In the genomic region with DNA sequence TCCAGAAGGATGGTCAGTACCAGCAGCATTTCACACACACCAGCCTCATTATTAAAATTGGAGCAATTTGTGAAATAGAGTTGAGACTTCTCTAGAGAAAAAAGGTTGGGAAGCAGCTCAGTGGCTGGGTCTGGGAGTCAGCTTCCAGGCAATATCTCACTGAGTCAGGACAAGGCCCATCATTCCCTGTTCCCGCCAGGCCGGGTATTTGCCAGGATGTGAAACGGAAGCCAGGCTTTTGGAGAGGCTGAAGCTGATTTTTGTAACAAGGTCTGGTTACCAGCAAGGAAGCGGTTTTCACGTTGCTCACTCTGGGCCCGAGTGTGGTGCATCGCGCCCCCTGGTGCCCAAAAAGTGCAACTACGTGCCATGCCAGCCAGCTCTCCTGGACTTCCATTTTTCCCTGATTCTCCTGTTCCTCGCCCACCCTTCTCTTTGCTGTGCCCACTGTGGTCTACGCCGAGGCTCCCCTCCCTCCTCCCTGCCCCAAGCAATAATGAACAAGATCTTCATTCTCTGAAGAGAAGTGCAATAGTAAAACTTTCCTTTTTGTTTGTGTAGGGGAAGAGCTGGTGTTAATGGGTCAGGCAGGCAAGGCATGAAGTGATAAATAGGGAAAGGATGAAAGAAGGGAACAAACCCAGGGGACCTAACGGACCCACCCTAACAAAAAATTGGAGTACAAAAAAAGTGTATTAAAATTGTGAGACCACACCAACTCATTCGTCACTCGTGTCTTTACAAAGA, we compare ENCODE assay signal across 8 cellular contexts.
A peak's percentile ranks its signal among the peaks of the same experiment; 100 is the strongest.
DNase-seq lines count a peak whose midpoint lies in the region; ATAC-seq and TF ChIP-seq lines count a peak whose summit lies in the region.

No MANE protein-coding gene starts in this region.

- no peak overlapping the region for H3T11ph ChIP-seq in H9 (ENCODE audit: low read length)

- no peak overlapping the region for H4K8ac ChIP-seq in H9 (replicated peaks; ENCODE audit: insufficient read length, low read depth, low read length)

- H3K36me3 ChIP-seq in adrenal gland (replicated peaks in 1 of 2) (no peaks in the 10 kb centered on the region), aorta (ENCODE audit: control insufficient read depth in 1 of 2, insufficient read depth in 2 of 2, low read length in 1 of 2) (no peaks in the 10 kb centered on the region)

- H3K56ac ChIP-seq in H9 (ENCODE audit: insufficient read length, low read depth, low read length), result no peak overlapping the region

- H3K4ac ChIP-seq in H9 (ENCODE audit: low read depth, low read length), result no peak overlapping the region

- H3K23me2 ChIP-seq in H9 (ENCODE audit: insufficient read length, low read depth, low read length, poor library complexity, severe bottlenecking), result no peaks in the 10 kb centered on the region

- H3K14ac ChIP-seq in H9 (ENCODE audit: insufficient read depth, low read length), result no peak overlapping the region

- peak; percentile 99 for TF ChIP-seq CTCF in H9 (conservative IDR thresholded peaks at IDR 0.05)
- peak; percentile 94 to 98 (median 97) for TF ChIP-seq CTCF in adrenal gland (IDR thresholded peaks at IDR 0.05)

- H3K4me1 Mint-ChIP-seq in H9, result peaks cover 18 to 23% of the 10 kb centered on the region in 2 experiments

- no peak overlapping the region for H2BK15ac ChIP-seq in H9 (ENCODE audit: low read depth, low read length)

- H3K27me3 Mint-ChIP-seq in H9 (ENCODE audit: low read depth), result peaks cover 17% of the 10 kb centered on the region

- H3K18ac ChIP-seq in H9 (ENCODE audit: insufficient read length, low read depth, low read length), result no peak overlapping the region

- H3K79me1 ChIP-seq in H9 (ENCODE audit: insufficient read depth, low read depth, low read length, poor library complexity, severe bottlenecking), result no peaks in the 10 kb centered on the region

- no peak overlapping the region for H2AK5ac ChIP-seq in H9 (ENCODE audit: insufficient read length, low read length)

- H3K36me3 Mint-ChIP-seq in H9 (ENCODE audit: insufficient read depth in 1 of 3, low read depth in 3 of 3), result peaks cover 3 to 10% (median 7%) of the 10 kb centered on the region in 3 experiments; a peak in 4 of 7 replicates

- no peak overlapping the region for H3K9ac ChIP-seq in H9 (ENCODE audit: extremely low read depth, insufficient read length, low read length)

- H2BK20ac ChIP-seq in H9 (ENCODE audit: low read depth, low read length, poor library complexity, severe bottlenecking), result no peak overlapping the region

- no peaks in the 10 kb centered on the region for H3K79me2 ChIP-seq in H9 (ENCODE audit: insufficient read depth, low read length)

- H2BK12ac ChIP-seq in H9 (ENCODE audit: insufficient read length, low read depth, low read length), result no peak overlapping the region

- H3K27ac ChIP-seq in H9 (ENCODE audit: insufficient read length, low read depth, low read length), result no peak overlapping the region
- peak overlapping the region in 2 of 5 donors; percentile 41 to 66 for H3K27ac ChIP-seq in adrenal gland
- H3K27ac ChIP-seq in aorta (ENCODE audit: low read depth in 1 of 2, low read length in 2 of 2), result no peak overlapping the region

- H4K91ac ChIP-seq in H9 (ENCODE audit: insufficient read length, low read depth, low read length), result no peak overlapping the region

- no peak overlapping the region for H2AFZ ChIP-seq in H9 (ENCODE audit: low read length)

- ATAC-seq in left ventricle myocardium superior, result peak; percentile 93
- peak; percentile 94 for ATAC-seq in aorta (ENCODE audit: low FRiP score)

- H3K9me3 Mint-ChIP-seq in H9, result no peaks in the 10 kb centered on the region; a peak in 1 of 5 replicates

- H3K4me3 ChIP-seq in adrenal gland (no peak overlapping the region), aorta (ENCODE audit: low read length in 2 of 2) (no peak overlapping the region)

- H3K4me2 ChIP-seq in H9 (ENCODE audit: insufficient read depth, insufficient read length, low read length), result no peak overlapping the region

- H3K27me3 ChIP-seq in H9 (ENCODE audit: insufficient read depth, low read length) (no peaks in the 10 kb centered on the region), adrenal gland (no peaks in the 10 kb centered on the region), aorta (ENCODE audit: control insufficient read depth in 1 of 2, insufficient read depth in 2 of 2, low read length in 1 of 2) (no peaks in the 10 kb centered on the region)

- no peaks in the 10 kb centered on the region for H3K4me1 ChIP-seq in H9 (ENCODE audit: insufficient read depth, low read length)
- peaks cover 4 to 24% of the 10 kb centered on the region in 2 donors for H3K4me1 ChIP-seq in adrenal gland (replicated peaks in 1 of 2)
- peaks cover 0 to 7% of the 10 kb centered on the region in 2 donors for H3K4me1 ChIP-seq in aorta (ENCODE audit: control insufficient read depth in 1 of 2, insufficient read depth in 2 of 2, low read length in 2 of 2)

- WGBS in H9 (ENCODE audit: extremely low coverage, insufficient read length, low lambda C conversion rate), result no CpG with 5 or more reads among the region's 15 CpGs
- 12 to 13% (median 13%) methylated on average over 15 of the region's 15 CpGs for WGBS in adrenal gland, 4 donors
- WGBS in aorta, 2 donors, result 9% methylated on average over 15 of the region's 15 CpGs

- peak; percentile 80 for DNase-seq in DMS153 (lab: John Stamatoyannopoulos, UW)
- peak; percentile 90 for DNase-seq in H9
- peak; percentile 44 for DNase-seq in NCI-H1417 treated with DMSO at 0.1 percent for 48 hours (lab: John Stamatoyannopoulos, UW)
- DNase-seq in T-helper 1 cell, result peak; percentile 30 to 62 (median 56)
- peak; percentile 75 to 93 (median 80) for DNase-seq in adrenal gland
- DNase-seq in left ventricle myocardium superior, result peak; percentile 87
- peak; percentile 72 for DNase-seq in renal cortical epithelial cell (ENCODE audit: low read depth)
- peak; percentile 89 to 95 for DNase-seq in aorta

- no peak overlapping the region for H2BK5ac ChIP-seq in H9 (ENCODE audit: insufficient read length, low read length)

- intact Hi-C loops in adrenal gland (cut with DNase I) (loop anchor here (2.0 to 5.0 kb wide), 3 partner anchors 311 to 431 kb away; no protein-coding TSS in a partner anchor), left ventricle myocardium superior (cut with micrococcal nuclease) (loop anchor here (5.0 kb wide), 1 partner anchor 312 kb away; no protein-coding TSS in a partner anchor), aorta (cut with DNase I) (loop anchor here (1.0 to 5.0 kb wide), 4 partner anchors 82 to 433 kb away; no protein-coding TSS in a partner anchor)

- peak overlapping the region in 1 of 2 experiments; percentile 33; a peak in 1 of 5 replicates for H3K4me3 Mint-ChIP-seq in H9

- no peak overlapping the region for H3K23ac ChIP-seq in H9 (ENCODE audit: insufficient read length, low read depth, low read length)

- TF ChIP-seq POLR2A in adrenal gland (IDR thresholded peaks at IDR 0.05), result no peak

- peak overlapping the region in 2 of 3 experiments; percentile 49 to 76; a peak in 3 of 7 replicates for H3K27ac Mint-ChIP-seq in H9

- H4K5ac ChIP-seq in H9 (ENCODE audit: insufficient read length, low read depth, low read length), result no peak overlapping the region

- H3K9me3 ChIP-seq in H9 (ENCODE audit: control insufficient read depth, low read depth, low read length) (no peaks in the 10 kb centered on the region), adrenal gland (replicated peaks in 1 of 3) (no peaks in the 10 kb centered on the region), aorta (ENCODE audit: control insufficient read depth, low read length) (no peaks in the 10 kb centered on the region)

- no peak overlapping the region for H2BK120ac ChIP-seq in H9 (ENCODE audit: low read depth, low read length, poor library complexity, severe bottlenecking)

- H4K20me1 ChIP-seq in H9 (ENCODE audit: control insufficient read depth, insufficient read depth, insufficient read length), result no peaks in the 10 kb centered on the region
